Comparison of ENCODE assay signal across 2 cellular contexts in genomic region chr1:156216361-156217086, GRCh38. TPM values are rescaled to one million over a fixed set of nuclear protein-coding genes. Genes with fewer than 3 reads are reported as not detected.
"Had no signal": no experiment of that assay in that cellular context is flagged by ENCODE, and none has a peak within 500 bp of the region (broad histone marks: within the 10 kb centered on the region; RNA-seq: fewer than 3 reads in every experiment).

No MANE protein-coding gene starts in this region.

RNA-seq across cellular contexts. Expression of gene BGLAP, which starts 25.5 kb away (rescaled TPM):
- total RNA-seq: osteocyte, SJSA1 had no signal
